Comparison of ENCODE assay signal across 13 cellular contexts in genomic region chr6:14881399-14881798, GRCh38.
DNase-seq lines count a peak whose midpoint lies in the region; ATAC-seq, FAIRE-seq and TF ChIP-seq lines count a peak whose summit lies in the region.
"Had no signal": no experiment of that assay in that cellular context is flagged by ENCODE, and none has a peak within 500 bp of the region (broad histone marks: within the 10 kb centered on the region; RNA-seq: fewer than 3 reads in every experiment).

No MANE protein-coding gene starts in this region.

- H3K27ac ChIP-seq in ACC112 (ENCODE audit: low read depth, low read length) (peak overlapping the region; percentile 74), astrocyte (ENCODE audit: low read depth, low read length) (no peak overlapping the region), right cardiac atrium (ENCODE audit: low read length) (no peak overlapping the region)

- peak; percentile 59 to 86 for ATAC-seq in right cardiac atrium
- no peak for ATAC-seq in HG02759 (IDR thresholded peaks at IDR 0.05; ENCODE audit: unreplicated experiment)

- peak; percentile 20 for FAIRE-seq in astrocyte (lab: Jason Lieb, UNC)

- H3K27ac Mint-ChIP-seq in astrocyte (ENCODE audit: unreplicated experiment): no peak overlapping the region
- H3K27ac Mint-ChIP-seq: endodermal cell had no signal

- no peaks in the 10 kb centered on the region for H3K27me3 Mint-ChIP-seq in astrocyte (ENCODE audit: low read depth, unreplicated experiment)

- no peak overlapping the region for H3K4me3 Mint-ChIP-seq in astrocyte (ENCODE audit: unreplicated experiment)
- H3K4me3 Mint-ChIP-seq: endodermal cell had no signal

- H3K4me1 Mint-ChIP-seq in astrocyte (ENCODE audit: low read depth, unreplicated experiment): peaks cover 24% of the 10 kb centered on the region

- peak overlapping the region; percentile 13 for H3K4me2 ChIP-seq in astrocyte (ENCODE audit: low read length)

- no peak for TF ChIP-seq CTCF in astrocyte (IDR thresholded peaks at IDR 0.05; ENCODE audit: insufficient read depth, low read depth, low read length)

- H2AFZ ChIP-seq in ACC112 (ENCODE audit: low read length, unreplicated experiment): peak overlapping the region; percentile 78
- no peak overlapping the region for H2AFZ ChIP-seq in astrocyte (ENCODE audit: low read depth, low read length)

- no peaks in the 10 kb centered on the region for H3K9me3 Mint-ChIP-seq in astrocyte (ENCODE audit: unreplicated experiment)
- H3K9me3 Mint-ChIP-seq: endodermal cell had no signal

- H3K36me3 Mint-ChIP-seq in astrocyte (ENCODE audit: low read depth, unreplicated experiment): no peaks in the 10 kb centered on the region

- no peaks in the 10 kb centered on the region for H4K20me1 ChIP-seq in astrocyte (ENCODE audit: insufficient read depth, low read length)

- H3K36me3 ChIP-seq in ACC112 (ENCODE audit: insufficient read depth, low read length): no peaks in the 10 kb centered on the region
- H3K36me3 ChIP-seq in astrocyte (ENCODE audit: insufficient read depth, low read length): no peaks in the 10 kb centered on the region
- H3K36me3 ChIP-seq: transverse colon had no signal

- H3K9me3 ChIP-seq in astrocyte (ENCODE audit: insufficient read depth, low read depth, low read length): no peaks in the 10 kb centered on the region
- H3K9me3 ChIP-seq in right cardiac atrium (ENCODE audit: control insufficient read depth, low read length): no peaks in the 10 kb centered on the region
- H3K9me3 ChIP-seq: transverse colon had no signal

- H3K9ac ChIP-seq in astrocyte (ENCODE audit: low read length): no peak overlapping the region

- DNase-seq in HCEC 1CT (peak; percentile 87), astrocyte (ENCODE audit: low read depth) (peak; percentile 82), right cardiac atrium (peak in 1 of 3 donors; percentile 58), activated T-cell treated with anti-CD3 and anti-CD28 coated beads for 4 hours (no peak), posterior cingulate gyrus (no peak)
- DNase-seq in activated CD4-positive, CD25-positive, alpha-beta regulatory T cell (lab: John Stamatoyannopoulos, UW): no peak
- DNase-seq: activated naive CD4-positive, alpha-beta T cell treated with anti-CD3 and anti-CD28 coated beads, Interleukin-2, amount 50 U/mL, for 16 hours; C1 segment of cervical spinal cord; endodermal cell; NCI-H2171; transverse colon had no signal

- no peaks in the 10 kb centered on the region for H3K79me2 ChIP-seq in ACC112 (ENCODE audit: control insufficient read depth, insufficient read depth, low read length, unreplicated experiment)
- no peaks in the 10 kb centered on the region for H3K79me2 ChIP-seq in astrocyte (ENCODE audit: insufficient read depth, low read length)

- intact Hi-C loops in right cardiac atrium (cut with DNase I): no loop called here
- intact Hi-C loops in posterior cingulate gyrus (cut with DNase I): no loop called here

- H3K27me3 ChIP-seq in ACC112 (ENCODE audit: insufficient read depth, low read length): no peaks in the 10 kb centered on the region
- no peaks in the 10 kb centered on the region for H3K27me3 ChIP-seq in astrocyte (ENCODE audit: insufficient read depth, low read length)
- H3K27me3 ChIP-seq in right cardiac atrium (ENCODE audit: control insufficient read depth, insufficient read depth): no peaks in the 10 kb centered on the region
- H3K27me3 ChIP-seq: transverse colon had no signal

- WGBS in right cardiac atrium: 46% methylated on average over 4 of the region's 4 CpGs

- H3K4me3 ChIP-seq in ACC112 (ENCODE audit: low read depth, low read length) (peak overlapping the region; percentile 49; the same call in 1 of the 2 replicates), astrocyte (ENCODE audit: insufficient read depth, low read depth, low read length) (no peak overlapping the region), right cardiac atrium (ENCODE audit: low read length) (no peak overlapping the region)
- H3K4me3 ChIP-seq: transverse colon had no signal

- H3K4me1 ChIP-seq in ACC112 (ENCODE audit: control insufficient read depth, insufficient read depth, low read length, unreplicated experiment) (peaks cover 37% of the 10 kb centered on the region), astrocyte (ENCODE audit: insufficient read depth, low read length) (peaks cover 40% of the 10 kb centered on the region), right cardiac atrium (ENCODE audit: control insufficient read depth, insufficient read depth, low read length) (peaks cover 21% of the 10 kb centered on the region)

Comparison
In these comparisons a context has a peak if more than half of its experiments do, and no peak if none do; other contexts are left out.
1. DNase-seq: peak in HCEC 1CT (single experiment) and astrocyte (single experiment); none in activated T-cell treated with anti-CD3 and anti-CD28 coated beads for 4 hours (single experiment), posterior cingulate gyrus (0 of 10) and activated CD4-positive, CD25-positive, alpha-beta regulatory T cell (0 of 4).